In the genomic region with DNA sequence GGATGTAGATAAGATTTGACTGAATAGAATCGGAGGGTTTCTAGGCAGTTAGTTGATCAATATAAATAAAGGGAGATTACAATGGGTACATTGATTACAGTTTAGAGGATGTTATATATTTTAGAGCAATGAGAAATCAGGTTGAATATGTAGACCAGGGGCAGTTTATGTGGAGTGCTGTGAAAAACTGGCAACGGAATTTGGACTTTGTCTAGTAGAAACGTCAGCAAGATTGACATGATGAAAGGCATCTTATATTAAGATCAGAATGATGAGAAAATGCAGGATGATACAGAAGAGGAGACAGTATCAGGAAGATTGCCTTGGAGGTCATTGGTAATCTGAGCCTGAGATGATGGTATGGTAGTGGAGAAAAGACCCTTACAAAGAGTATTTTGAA, we compare ENCODE assay signal across 11 cellular contexts.
"Had no signal": no experiment of that assay in that cellular context is flagged by ENCODE, and none has a peak within 500 bp of the region (broad histone marks: within the 10 kb centered on the region; RNA-seq: fewer than 3 reads in every experiment).

No MANE protein-coding gene starts in this region.

- H3K4me3 Mint-ChIP-seq: activated CD8-positive, alpha-beta T cell treated with anti-CD3 and anti-CD28 coated beads, Interleukin-2, amount 10 ng/mL, durations not matched to agents 7 days and 5 days; T-cell had no signal

- H3K4me3 ChIP-seq: SK-N-MC had no signal

- H3K36me3 ChIP-seq: brain microvascular endothelial cell, WERI-Rb-1 had no signal

- H3K27ac Mint-ChIP-seq: activated CD8-positive, alpha-beta T cell treated with anti-CD3 and anti-CD28 coated beads, Interleukin-2, amount 10 ng/mL, durations not matched to agents 7 days and 5 days; activated naive CD4-positive, alpha-beta T cell treated with anti-CD3 and anti-CD28 coated beads, Interleukin-2, amount 50 U/mL, for 72 hours; activated T-helper 2 cell treated with anti-CD3 and anti-CD28 coated beads, Interferon-gamma antibody, Interleukin-2, Interleukin-4, amounts not matched to agents 10 μg/mL and 5 μg/mL and 100 μg/mL, durations not matched to agents 14 hours and 24 hours and 36 hours; T-cell had no signal

- H3K27me3 Mint-ChIP-seq: T-cell had no signal

- H3K27ac ChIP-seq: brain microvascular endothelial cell, SK-N-MC, WERI-Rb-1 had no signal

- H3K27me3 ChIP-seq: brain microvascular endothelial cell had no signal

- ATAC-seq: activated CD8-positive, alpha-beta T cell treated with anti-CD3 and anti-CD28 coated beads, Interleukin-2, amount 10 ng/mL, durations not matched to agents 7 days and 5 days; activated naive CD4-positive, alpha-beta T cell treated with anti-CD3 and anti-CD28 coated beads, Interleukin-2, amount 50 U/mL, for 72 hours; sciatic nerve; stimulated activated naive CD8-positive, alpha-beta T cell treated with anti-CD3 and anti-CD28 coated beads, Interleukin-15, Interleukin-2, amounts not matched to agents 100 U/mL and 50 U/mL, for 24 hours; T-cell had no signal

- DNase-seq: activated CD4-positive, alpha-beta T cell treated with anti-CD3 and anti-CD28 coated beads for 4 hours; activated CD8-positive, alpha-beta T cell treated with anti-CD3 and anti-CD28 coated beads, Interleukin-2, amount 10 ng/mL, durations not matched to agents 7 days and 5 days; brain microvascular endothelial cell; stimulated activated CD4-positive, alpha-beta T cell treated with anti-CD3 and anti-CD28 coated beads, Interleukin-12 subunit alpha, Interleukin-12 subunit beta, amount 100 ng/mL, for 4 hours; stimulated activated naive CD8-positive, alpha-beta T cell treated with anti-CD3 and anti-CD28 coated beads, Interleukin-15, Interleukin-2, amounts not matched to agents 100 U/mL and 50 U/mL, for 24 hours; T-cell; WERI-Rb-1 had no signal

- H3K9me3 Mint-ChIP-seq: T-cell had no signal
